ENCODE assay signal across 11 cellular contexts in the genomic region with DNA sequence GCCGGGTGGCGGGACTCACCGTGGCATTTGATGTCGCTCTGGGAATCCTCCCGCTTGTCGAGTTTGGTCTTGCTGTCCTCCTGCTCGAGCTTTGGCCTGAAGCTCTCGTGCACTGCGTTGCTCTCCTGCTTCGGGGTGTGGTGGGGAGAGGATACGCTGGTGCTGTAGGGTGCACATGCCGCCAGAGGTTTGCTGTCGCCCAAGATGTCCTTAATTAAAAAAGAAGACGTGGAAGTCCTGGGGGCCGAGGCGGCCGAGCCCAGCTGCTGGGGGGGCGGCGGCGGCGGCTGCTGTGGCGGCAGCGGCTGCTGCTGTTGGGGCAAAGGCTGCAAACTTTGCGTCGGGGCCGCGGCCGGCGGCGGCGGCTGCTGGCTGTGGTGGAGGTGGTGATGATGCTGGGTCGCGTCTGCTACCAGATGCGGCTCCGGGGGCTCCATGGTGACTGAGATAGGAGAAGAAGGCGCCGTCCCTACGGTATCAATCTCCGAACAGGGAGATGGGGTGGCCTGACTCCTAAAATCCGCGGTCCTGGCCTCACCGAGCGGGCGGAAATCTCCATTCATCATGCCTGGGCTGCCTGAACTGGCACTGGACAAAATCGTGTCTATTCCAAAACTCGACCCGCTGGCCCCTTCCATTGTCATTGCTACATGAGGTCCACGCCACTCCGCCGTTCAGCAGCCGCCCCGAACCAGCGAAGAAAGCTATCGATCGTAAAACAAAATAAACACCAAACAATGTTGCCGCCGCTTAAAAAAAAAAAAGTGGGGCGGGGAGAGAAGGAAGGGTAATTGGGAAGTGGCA. TPM values are rescaled to one million over a fixed set of nuclear protein-coding genes. Genes with fewer than 3 reads are reported as not detected.
DNase-seq lines count a peak whose midpoint lies in the region; ATAC-seq, FAIRE-seq and TF ChIP-seq lines count a peak whose summit lies in the region.
"Had no signal": no experiment of that assay in that cellular context is flagged by ENCODE, and none has a peak within 500 bp of the region (broad histone marks: within the 10 kb centered on the region; RNA-seq: fewer than 3 reads in every experiment).

A gene (minus strand): TSS at position 751 of the 804 bp plus-strand sequence. CDS start 107 bp downstream, at position 644.

- H3K9me3 ChIP-seq in right lobe of liver (no peaks in the 10 kb centered on the region), tibial nerve (peaks cover 0 to 18% (median 3%) of the 10 kb centered on the region in 4 donors), prostate gland (no peaks in the 10 kb centered on the region)

- H3K36me3 Mint-ChIP-seq in activated naive CD4-positive, alpha-beta T cell treated with anti-CD3 and anti-CD28 coated beads, Interleukin-2, amount 50 U/mL, for 24 hours, result peaks cover 19% of the 10 kb centered on the region
- peaks cover 42 to 48% of the 10 kb centered on the region in 2 donors for H3K36me3 Mint-ChIP-seq in activated naive CD4-positive, alpha-beta T cell treated with anti-CD3 and anti-CD28 coated beads, Interleukin-2, amount 50 U/mL, for 72 hours
- peaks cover 9% of the 10 kb centered on the region for H3K36me3 Mint-ChIP-seq in activated naive CD8-positive, alpha-beta T cell treated with anti-CD3 and anti-CD28 coated beads, Interleukin-2, amount 10 ng/mL, durations not matched to agents 7 days and 5 days

- H3K4me3 Mint-ChIP-seq in activated naive CD4-positive, alpha-beta T cell treated with anti-CD3 and anti-CD28 coated beads, Interleukin-2, amount 50 U/mL, for 24 hours, result peak within 1 kb of the TSS; percentile 64
- peak within 1 kb of the TSS; percentile 64 for H3K4me3 Mint-ChIP-seq in activated naive CD8-positive, alpha-beta T cell treated with anti-CD3 and anti-CD28 coated beads, Interleukin-2, amount 10 ng/mL, durations not matched to agents 7 days and 5 days

- intact Hi-C loops in right lobe of liver (cut with DNase I), result loop anchor here in 1 of 2 donors (10.0 kb wide), 1 partner anchor 448 kb away; no protein-coding TSS in a partner anchor
- intact Hi-C loops in prostate gland (cut with DNase I), result no loop called here

- peaks cover 68% of the 10 kb centered on the region for H3K27me3 Mint-ChIP-seq in activated naive CD4-positive, alpha-beta T cell treated with anti-CD3 and anti-CD28 coated beads, Interleukin-2, amount 50 U/mL, for 24 hours
- peaks cover 94% of the 10 kb centered on the region for H3K27me3 Mint-ChIP-seq in activated naive CD8-positive, alpha-beta T cell treated with anti-CD3 and anti-CD28 coated beads, Interleukin-2, amount 10 ng/mL, durations not matched to agents 7 days and 5 days

- ATAC-seq in activated naive CD4-positive, alpha-beta T cell treated with anti-CD3 and anti-CD28 coated beads, Interleukin-2, amount 50 U/mL, for 72 hours, result no peak
- no peak for ATAC-seq in activated naive CD8-positive, alpha-beta T cell treated with anti-CD3 and anti-CD28 coated beads, Interleukin-2, amount 10 ng/mL, durations not matched to agents 7 days and 5 days (ENCODE audit: low read depth)
- ATAC-seq in right lobe of liver, result no peak

- WGBS in right lobe of liver (ENCODE audit: insufficient coverage, low coverage, low lambda C conversion rate, missing lambda C conversion rate), result 6% methylated on average over 33 of the region's 58 CpGs
- WGBS in tibial nerve, 2 donors, result 5 to 7% methylated on average over 43 to 51 of the region's 58 CpGs
- WGBS in prostate gland, result 5% methylated on average over 57 of the region's 58 CpGs

- no peak within 1 kb of the TSS for H3K27ac ChIP-seq in right lobe of liver
- no peak within 1 kb of the TSS for H3K27ac ChIP-seq in tibial nerve
- H3K27ac ChIP-seq in prostate gland, result no peak within 1 kb of the TSS

- no peak for TF ChIP-seq EP300 in tibial nerve (IDR thresholded peaks at IDR 0.05)

- H3K27me3 ChIP-seq in right lobe of liver (peaks cover 18 to 63% of the 10 kb centered on the region in 2 donors), tibial nerve (peaks cover 7 to 97% of the 10 kb centered on the region in 2 donors), prostate gland (replicated peaks; ENCODE audit: insufficient read depth) (peaks cover 60% of the 10 kb centered on the region)

- H3K4me3 ChIP-seq in right lobe of liver, result peak within 1 kb of the TSS in 2 of 3 donors; percentile 8 to 10
- H3K4me3 ChIP-seq in tibial nerve, result peak within 1 kb of the TSS in 3 of 4 donors; percentile 5 to 46 (median 17)
- H3K4me3 ChIP-seq in prostate gland, result peak within 1 kb of the TSS in 1 of 2 donors; percentile 11

- peak within 1 kb of the TSS; percentile 76 for H3K27ac Mint-ChIP-seq in activated naive CD4-positive, alpha-beta T cell treated with anti-CD3 and anti-CD28 coated beads, Interleukin-2, amount 50 U/mL, for 24 hours
- peak within 1 kb of the TSS in 1 of 2 donors; percentile 92 for H3K27ac Mint-ChIP-seq in activated naive CD4-positive, alpha-beta T cell treated with anti-CD3 and anti-CD28 coated beads, Interleukin-2, amount 50 U/mL, for 72 hours
- peak within 1 kb of the TSS; percentile 83 for H3K27ac Mint-ChIP-seq in activated naive CD8-positive, alpha-beta T cell treated with anti-CD3 and anti-CD28 coated beads, Interleukin-2, amount 10 ng/mL, durations not matched to agents 7 days and 5 days

- H3K36me3 ChIP-seq in right lobe of liver (no peaks in the 10 kb centered on the region), tibial nerve (no peaks in the 10 kb centered on the region), prostate gland (no peaks in the 10 kb centered on the region)

- peaks cover 0 to 11% (median 0%) of the 10 kb centered on the region in 4 donors for H3K4me1 ChIP-seq in right lobe of liver
- H3K4me1 ChIP-seq in tibial nerve, result peaks cover 0 to 59% (median 9%) of the 10 kb centered on the region in 4 donors
- H3K4me1 ChIP-seq in prostate gland (replicated peaks), result no peaks in the 10 kb centered on the region

- H3K4me1 Mint-ChIP-seq in activated naive CD4-positive, alpha-beta T cell treated with anti-CD3 and anti-CD28 coated beads, Interleukin-2, amount 50 U/mL, for 24 hours, result peaks cover 20% of the 10 kb centered on the region
- peaks cover 20% of the 10 kb centered on the region for H3K4me1 Mint-ChIP-seq in activated naive CD8-positive, alpha-beta T cell treated with anti-CD3 and anti-CD28 coated beads, Interleukin-2, amount 10 ng/mL, durations not matched to agents 7 days and 5 days

- FAIRE-seq in GM12892 (lab: Jason Lieb, UNC), result no peak

- POLR2A ChIA-PET in activated naive CD8-positive, alpha-beta T cell treated with anti-CD3 and anti-CD28 coated beads, Interleukin-2, amount 10 ng/mL, durations not matched to agents 7 days and 5 days (lab: Charles Lee), result interaction anchor here (0.7 kb wide), 1 partner anchor 118 kb away, joined by 4 read pairs; no protein-coding TSS in a partner anchor

- DNase-seq in activated naive CD4-positive, alpha-beta T cell treated with anti-CD3 and anti-CD28 coated beads, Interleukin-2, amount 50 U/mL, for 72 hours (ENCODE audit: low spot score in 2 of 2), result no peak
- DNase-seq in activated naive CD8-positive, alpha-beta T cell treated with anti-CD3 and anti-CD28 coated beads, Interleukin-2, amount 10 ng/mL, durations not matched to agents 7 days and 5 days, result no peak
- no peak for DNase-seq in right lobe of liver
- no peak for DNase-seq in tibial nerve (ENCODE audit: low spot score in 2 of 2)
- no peak for DNase-seq in GM12892 (ENCODE audit: insufficient read length)
- no peak for DNase-seq in prostate gland (ENCODE audit: low spot score)
- no peak for DNase-seq in NCI-H187 (lab: John Stamatoyannopoulos, UW)
- DNase-seq: amniotic stem cell, DND-41, NCI-H524 treated with DMSO at 0.1 percent for 48 hours had no signal

- H3K9me3 Mint-ChIP-seq in activated naive CD4-positive, alpha-beta T cell treated with anti-CD3 and anti-CD28 coated beads, Interleukin-2, amount 50 U/mL, for 24 hours, result peaks cover 10% of the 10 kb centered on the region
- peaks cover 5 to 10% of the 10 kb centered on the region in 2 donors for H3K9me3 Mint-ChIP-seq in activated naive CD4-positive, alpha-beta T cell treated with anti-CD3 and anti-CD28 coated beads, Interleukin-2, amount 50 U/mL, for 72 hours
- peaks cover 3% of the 10 kb centered on the region for H3K9me3 Mint-ChIP-seq in activated naive CD8-positive, alpha-beta T cell treated with anti-CD3 and anti-CD28 coated beads, Interleukin-2, amount 10 ng/mL, durations not matched to agents 7 days and 5 days

- TF ChIP-seq CTCF in right lobe of liver (IDR thresholded peaks at IDR 0.05), result no peak
- no peak for TF ChIP-seq CTCF in tibial nerve (IDR thresholded peaks at IDR 0.05)
- no peak for TF ChIP-seq CTCF in prostate gland (IDR thresholded peaks at IDR 0.05)

- TF ChIP-seq POLR2A in right lobe of liver (IDR thresholded peaks at IDR 0.05), result no peak
- TF ChIP-seq POLR2A in tibial nerve (IDR thresholded peaks at IDR 0.05), result no peak
- no peak for TF ChIP-seq POLR2A in GM12892 (IDR thresholded peaks at IDR 0.05; ENCODE audit: low read depth, low read length)
- no peak for TF ChIP-seq POLR2A in prostate gland (IDR thresholded peaks at IDR 0.05)

RNA-seq across cellular contexts. Expression of the gene that starts here (rescaled TPM):
- total RNA-seq in activated naive CD4-positive, alpha-beta T cell treated with anti-CD3 and anti-CD28 coated beads, Interleukin-2, amount 50 U/mL, for 72 hours, result not detected
- not detected for total RNA-seq in activated naive CD8-positive, alpha-beta T cell treated with anti-CD3 and anti-CD28 coated beads, Interleukin-2, amount 10 ng/mL, durations not matched to agents 7 days and 5 days
- total RNA-seq in right lobe of liver (not detected), tibial nerve (not detected), prostate gland (1 to 10 TPM in 1 of 2 donors, not detected in 1; 1.9 TPM)
- not detected for polyA plus RNA-seq in GM12892 (2012; ENCODE audit: missing spikeins)
